ENCODE assay signal across 18 cellular contexts in the genomic region with DNA sequence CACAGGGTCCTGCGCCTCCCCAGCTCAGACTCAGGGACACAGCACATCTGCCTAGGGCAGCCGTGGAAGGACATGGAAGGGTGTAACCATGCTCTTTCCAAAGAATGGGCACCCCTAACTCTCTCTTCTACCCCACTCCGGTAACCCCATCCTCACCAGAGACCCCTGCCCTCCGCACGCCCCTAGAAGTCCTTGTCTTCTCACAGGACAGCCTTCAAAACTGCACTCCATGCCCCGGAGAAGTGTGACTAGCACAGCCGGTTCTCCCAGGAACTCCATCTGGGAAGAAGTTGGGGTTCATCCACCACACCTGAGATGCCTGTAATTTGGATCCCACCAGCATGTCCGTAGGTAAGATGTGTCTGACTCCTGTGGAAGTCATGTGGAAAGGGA. TPM values are rescaled to one million over a fixed set of nuclear protein-coding genes. Genes with fewer than 3 reads are reported as not detected.
A peak's percentile ranks its signal among the peaks of the same experiment; 100 is the strongest.
DNase-seq lines count a peak whose midpoint lies in the region; FAIRE-seq and TF ChIP-seq lines count a peak whose summit lies in the region.
"Had no signal": no experiment of that assay in that cellular context is flagged by ENCODE, and none has a peak within 500 bp of the region (broad histone marks: within the 10 kb centered on the region; RNA-seq: fewer than 3 reads in every experiment).

No MANE protein-coding gene starts in this region.

- H2AFZ ChIP-seq in Loucy (ENCODE audit: low read length) (peak overlapping the region; percentile 99; the same call in 1 of the 2 replicates), osteoblast (ENCODE audit: low read length) (peak overlapping the region; percentile 90)

- H3K9me3 ChIP-seq in Loucy (ENCODE audit: insufficient read depth, low read depth, low read length) (no peaks in the 10 kb centered on the region), endodermal cell (ENCODE audit: control insufficient read depth, low read length) (no peaks in the 10 kb centered on the region), osteoblast (ENCODE audit: low read depth, low read length) (no peaks in the 10 kb centered on the region)
- H3K9me3 ChIP-seq: MG63, ovary, tibial artery had no signal

- H3K36me3 Mint-ChIP-seq in endodermal cell (ENCODE audit: low read depth): no peaks in the 10 kb centered on the region
- H3K36me3 Mint-ChIP-seq: activated CD4-positive, alpha-beta memory T cell treated with anti-CD3 and anti-CD28 coated beads for 36 hours; CD4-positive, alpha-beta memory T cell had no signal

- no peak overlapping the region for H3K27ac ChIP-seq in endodermal cell (ENCODE audit: low read depth, low read length)
- H3K27ac ChIP-seq in osteoblast (ENCODE audit: low read depth, low read length): no peak overlapping the region
- H3K27ac ChIP-seq: cardiac muscle cell, hepatocyte, ovary had no signal

- FAIRE-seq in GM12892 (lab: Jason Lieb, UNC): peak; percentile 33
- FAIRE-seq: RCC 7860 had no signal

- H3K27ac Mint-ChIP-seq in endodermal cell: no peak overlapping the region
- H3K27ac Mint-ChIP-seq: activated B cell treated with CpG ODN at 0.5 μM for 24 hours; activated CD4-positive, alpha-beta memory T cell treated with anti-CD3 and anti-CD28 coated beads for 36 hours had no signal

- H3K27me3 Mint-ChIP-seq in endodermal cell (ENCODE audit: insufficient read depth): peaks cover 3% of the 10 kb centered on the region
- H3K27me3 Mint-ChIP-seq: activated B cell treated with CpG ODN at 0.5 μM for 24 hours had no signal

- H4K20me1 ChIP-seq in Loucy (ENCODE audit: insufficient read depth, low read length, poor library complexity, severe bottlenecking) (no peaks in the 10 kb centered on the region), osteoblast (ENCODE audit: insufficient read depth, low read length) (no peaks in the 10 kb centered on the region)

- H3K4me2 ChIP-seq in Loucy (ENCODE audit: low read depth, low read length, poor library complexity, severe bottlenecking): no peak overlapping the region
- no peak overlapping the region for H3K4me2 ChIP-seq in osteoblast (ENCODE audit: insufficient read depth, low read length)

- H3K36me3 ChIP-seq in Loucy (ENCODE audit: insufficient read depth, low read length) (no peaks in the 10 kb centered on the region), endodermal cell (ENCODE audit: control insufficient read depth, insufficient read depth, low read length) (no peaks in the 10 kb centered on the region), osteoblast (ENCODE audit: insufficient read depth, low read length) (no peaks in the 10 kb centered on the region)
- H3K36me3 ChIP-seq: cardiac muscle cell, MG63, ovary, tibial artery had no signal

- no peak for TF ChIP-seq CTCF in Loucy (conservative IDR thresholded peaks at IDR 0.05; ENCODE audit: low read length)
- no peak for TF ChIP-seq CTCF in endodermal cell (conservative IDR thresholded peaks at IDR 0.05)
- no peak for TF ChIP-seq CTCF in osteoblast (IDR thresholded peaks at IDR 0.05; ENCODE audit: extremely low read depth, low read depth, low read length)

- H3K27me3 ChIP-seq in Loucy (ENCODE audit: insufficient read depth, low read length, poor library complexity, severe bottlenecking) (no peaks in the 10 kb centered on the region), endodermal cell (ENCODE audit: control insufficient read depth, insufficient read depth, low read length, poor library complexity, severe bottlenecking) (no peaks in the 10 kb centered on the region), osteoblast (ENCODE audit: insufficient read depth, low read length) (no peaks in the 10 kb centered on the region)
- H3K27me3 ChIP-seq: hepatocyte, MG63, ovary, tibial artery had no signal

- H3K4me1 Mint-ChIP-seq in endodermal cell: peaks cover 11% of the 10 kb centered on the region

- H3K9me3 Mint-ChIP-seq in endodermal cell: no peaks in the 10 kb centered on the region
- H3K9me3 Mint-ChIP-seq: activated B cell treated with CpG ODN at 0.5 μM for 24 hours; activated CD4-positive, alpha-beta memory T cell treated with anti-CD3 and anti-CD28 coated beads for 36 hours; CD4-positive, alpha-beta memory T cell; H9 had no signal

- H3K9me2 ChIP-seq in Loucy (replicated peaks; ENCODE audit: low read depth, low read length): no peaks in the 10 kb centered on the region

- H3K4me1 ChIP-seq in Loucy (ENCODE audit: insufficient read depth, low read length, poor library complexity, severe bottlenecking) (peaks cover 6% of the 10 kb centered on the region), endodermal cell (ENCODE audit: control insufficient read depth, insufficient read depth, low read length) (no peaks in the 10 kb centered on the region), osteoblast (ENCODE audit: insufficient read depth, low read length) (peaks cover 34% of the 10 kb centered on the region)

- no peak for TF ChIP-seq POLR2A in GM12892 (IDR thresholded peaks at IDR 0.05; ENCODE audit: low read depth, low read length)

- no peaks in the 10 kb centered on the region for H3F3A ChIP-seq in Loucy (ENCODE audit: low read depth)

- H3K9ac ChIP-seq in Loucy (ENCODE audit: low read depth, low read length, poor library complexity, severe bottlenecking) (peak overlapping the region; percentile 60), endodermal cell (ENCODE audit: extremely low read depth, low read length, poor library complexity, severe bottlenecking) (no peak overlapping the region)

- H3K79me2 ChIP-seq in Loucy (ENCODE audit: insufficient read depth, low read length) (no peaks in the 10 kb centered on the region), osteoblast (ENCODE audit: insufficient read depth, low read length) (no peaks in the 10 kb centered on the region)
- H3K79me2 ChIP-seq: hepatocyte had no signal

- no peak overlapping the region for H3K4me3 ChIP-seq in Loucy (ENCODE audit: low read length, poor library complexity, severe bottlenecking)
- no peak overlapping the region for H3K4me3 ChIP-seq in endodermal cell (ENCODE audit: low read length)
- H3K4me3 ChIP-seq in osteoblast (ENCODE audit: insufficient read depth, low read length): no peak overlapping the region
- H3K4me3 ChIP-seq: cardiac muscle cell, hepatocyte, MG63 had no signal

- WGBS in endodermal cell (ENCODE audit: insufficient coverage in 1 of 2, insufficient read length in 1 of 2), 2 experiments: 89 to 97% methylated on average over 4 to 8 of the region's 8 CpGs

- no peak overlapping the region for H3K4me3 Mint-ChIP-seq in endodermal cell
- H3K4me3 Mint-ChIP-seq: activated B cell treated with CpG ODN at 0.5 μM for 24 hours; activated CD4-positive, alpha-beta memory T cell treated with anti-CD3 and anti-CD28 coated beads for 36 hours had no signal

- DNase-seq in GM12892 (ENCODE audit: insufficient read length): no peak
- DNase-seq in endodermal cell: peak; percentile 44
- no peak for DNase-seq in osteoblast (ENCODE audit: insufficient read length, low spot score, missing footprints)
- no peak for DNase-seq in NCI-H82 treated with DMSO at 0.1 percent for 48 hours (lab: John Stamatoyannopoulos, UW; ENCODE audit: unreplicated experiment)
- no peak for DNase-seq in stimulated activated naive CD4-positive, alpha-beta T cell treated with Interleukin-2 at 50 U/mL for 16 hours (lab: John Stamatoyannopoulos, UW)
- no peak for DNase-seq in Ammon's horn (ENCODE audit: low spot score)
- no peak for DNase-seq in mucosa of gallbladder (ENCODE audit: low spot score)

RNA-seq across cellular contexts. Expression of a gene that starts 25.0 kb away (rescaled TPM):
- not detected for polyA plus RNA-seq in GM12892 (2012; ENCODE audit: missing spikeins)
- total RNA-seq in endodermal cell: under 1 TPM; 0.60 to 0.62 TPM
- 0.25 TPM for polyA plus RNA-seq in endodermal cell (2013, experiment 1 of 2)
- polyA plus RNA-seq in endodermal cell (2013, experiment 2 of 2): 0.54 TPM
- total RNA-seq in osteoblast: 0.36 and 0.59 TPM in 2 replicates
- 12.6 TPM for total RNA-seq in mucosa of gallbladder
- total RNA-seq: activated CD4-positive, alpha-beta memory T cell treated with anti-CD3 and anti-CD28 coated beads for 36 hours; CD4-positive, alpha-beta memory T cell had no signal
- polyA plus RNA-seq: CD4-positive, alpha-beta memory T cell had no signal

RNA-seq across cellular contexts. Expression of a gene that starts 29.0 kb away (rescaled TPM):
- polyA plus RNA-seq in GM12892 (2012; ENCODE audit: missing spikeins): 0.13 TPM
- under 1 TPM; 0.31 to 0.37 TPM for total RNA-seq in endodermal cell
- 0.11 TPM for polyA plus RNA-seq in endodermal cell (2013, experiment 1 of 2)
- polyA plus RNA-seq in endodermal cell (2013, experiment 2 of 2): not detected
- total RNA-seq in osteoblast: 0.72 and 1.8 TPM in 2 replicates
- 2.9 TPM for total RNA-seq in mucosa of gallbladder
- total RNA-seq: activated CD4-positive, alpha-beta memory T cell treated with anti-CD3 and anti-CD28 coated beads for 36 hours; H9 had no signal
- polyA plus RNA-seq: cardiac muscle cell; CD4-positive, alpha-beta memory T cell had no signal
